2 cellular contexts compared by ENCODE assay signal in genomic region chr20:54201268-54201846, GRCh38.
TF ChIP-seq lines count a peak whose summit lies in the region.

No MANE protein-coding gene starts in this region.

TF ChIP-seq in GM23338, 12 proteins besides CTCF, POLR2A, EP300 and RAD21:
- TF ChIP-seq ZNF114 (CRISPR knock-in tag; IDR thresholded peaks at IDR 0.05): no peak

TF ChIP-seq in K562, 482 proteins besides CTCF, POLR2A, EP300 and RAD21:
- TF ChIP-seq C11orf30 (IDR thresholded peaks at IDR 0.05; ENCODE audit: low read depth) (peak; percentile 47; the same call in 1 of the 2 replicates), MXI1 (IDR thresholded peaks at IDR 0.05; ENCODE audit: low read depth, low read length) (no peak), MAFK (IDR thresholded peaks at IDR 0.05; ENCODE audit: low read length) (0 out of 2 replicates have a peak, but pooled peaks have one; percentile 2), MCM2 (IDR thresholded peaks at IDR 0.05; ENCODE audit: low read depth) (no peak), ZNF444 (CRISPR knock-in tag; IDR thresholded peaks at IDR 0.05) (no peak), KDM2B (CRISPR knock-in tag; IDR thresholded peaks at IDR 0.05) (no peak), ZNF316 (IDR thresholded peaks at IDR 0.05) (peak; percentile 38; the same call in 1 of the 2 replicates), ZNF175 (CRISPR knock-in tag; IDR thresholded peaks at IDR 0.05; ENCODE audit: low read depth) (no peak), ZBTB11 (CRISPR knock-in tag; IDR thresholded peaks at IDR 0.05) (peak in 1 of 3 experiments; percentile 66; a peak in 2 of 6 replicates)
